In genomic region chr12:100399095-100399494, GRCh38 we compare ENCODE assay signal across 21 cellular contexts. TPM values are rescaled to one million over a fixed set of nuclear protein-coding genes. Genes with fewer than 3 reads are reported as not detected.
DNase-seq lines count a peak whose midpoint lies in the region; ATAC-seq and TF ChIP-seq lines count a peak whose summit lies in the region.
"Had no signal": no experiment of that assay in that cellular context is flagged by ENCODE, and none has a peak within 500 bp of the region (broad histone marks: within the 10 kb centered on the region; RNA-seq: fewer than 3 reads in every experiment).

No MANE protein-coding gene starts in this region.

- H3K4me1 ChIP-seq in Peyer's patch: peaks cover 0 to 34% (median 0%) of the 10 kb centered on the region in 4 donors
- no peaks in the 10 kb centered on the region for H3K4me1 ChIP-seq in adrenal gland (replicated peaks in 1 of 2)

- H3K4me3 ChIP-seq in Peyer's patch: no peak overlapping the region
- no peak overlapping the region for H3K4me3 ChIP-seq in adrenal gland

- intact Hi-C loops in adrenal gland (cut with DNase I): loop anchor here (5.0 to 10.0 kb wide), 2 partner anchors 153 to 156 kb away; no protein-coding TSS in a partner anchor

- peak overlapping the region in 3 of 4 donors; percentile 51 to 75 (median 70) for H3K27ac ChIP-seq in Peyer's patch
- no peak overlapping the region for H3K27ac ChIP-seq in adrenal gland

- no peaks in the 10 kb centered on the region for H3K36me3 Mint-ChIP-seq in glutamatergic neuron (ENCODE audit: unreplicated experiment)

- H3K27me3 ChIP-seq in Peyer's patch (no peaks in the 10 kb centered on the region), adrenal gland (no peaks in the 10 kb centered on the region)

- H3K4me3 Mint-ChIP-seq in glutamatergic neuron (ENCODE audit: unreplicated experiment): peak overlapping the region; percentile 31

- no peaks in the 10 kb centered on the region for H3K36me3 ChIP-seq in Peyer's patch
- no peaks in the 10 kb centered on the region for H3K36me3 ChIP-seq in adrenal gland (replicated peaks in 1 of 2)

- H3K9me3 ChIP-seq in Peyer's patch (no peaks in the 10 kb centered on the region), adrenal gland (replicated peaks in 1 of 3) (no peaks in the 10 kb centered on the region)

- peaks cover 8% of the 10 kb centered on the region for H3K4me1 Mint-ChIP-seq in glutamatergic neuron (ENCODE audit: low read depth, unreplicated experiment)

- peaks cover 3% of the 10 kb centered on the region for H3K27me3 Mint-ChIP-seq in glutamatergic neuron (ENCODE audit: unreplicated experiment)

- DNase-seq in NCI-H748 (lab: John Stamatoyannopoulos, UW; ENCODE audit: unreplicated experiment) (peak; percentile 3), NCI-H748 treated with DMSO at 0.1 percent for 48 hours (lab: John Stamatoyannopoulos, UW) (no peak), Peyer's patch (no peak), glutamatergic neuron (peak; percentile 70), adrenal gland (no peak)
- no peak for DNase-seq in activated CD4-positive, alpha-beta T cell treated with anti-CD3 and anti-CD28 coated beads, Interleukin-2, amount 50 U/mL, for 4 hours
- DNase-seq: C1 segment of cervical spinal cord, GF-D8, H7, IMR-90, Kasumi-1, MM.1S, NCI-H1105, NCI-H187 treated with DMSO at 0.1 percent for 48 hours, NCI-H524 treated with DMSO at 0.1 percent for 48 hours, OCI-M1, RPMI8226, SIG-M5 had no signal

- WGBS in adrenal gland, 4 donors: 83 to 98% (median 87%) methylated on average over 2 of the region's 2 CpGs

- ATAC-seq in GM21528 (IDR thresholded peaks at IDR 0.05; ENCODE audit: low FRiP score, unreplicated experiment): no peak

- TF ChIP-seq POLR2A in Peyer's patch (IDR thresholded peaks at IDR 0.05) (no peak), adrenal gland (IDR thresholded peaks at IDR 0.05) (no peak)

- peaks cover 4% of the 10 kb centered on the region for H3K9me3 Mint-ChIP-seq in glutamatergic neuron (ENCODE audit: unreplicated experiment)

- H3K27ac Mint-ChIP-seq in glutamatergic neuron (ENCODE audit: unreplicated experiment): peak overlapping the region; percentile 68

- TF ChIP-seq CTCF in Peyer's patch (IDR thresholded peaks at IDR 0.05) (no peak), glutamatergic neuron (IDR thresholded peaks at IDR 0.05; ENCODE audit: partially characterized antibody, unreplicated experiment) (no peak), adrenal gland (IDR thresholded peaks at IDR 0.05) (no peak)

RNA-seq across cellular contexts. Expression of gene SLC17A8, which starts 42.2 kb away (rescaled TPM):
- 100 to 1,000 TPM in 1 of 4 donors, 10 to 100 TPM in 2, not detected in 1; 61.9 to 212 (median 83.1) TPM for total RNA-seq in Peyer's patch
- 0.25 TPM for total RNA-seq in glutamatergic neuron (ENCODE audit: unreplicated experiment)
- under 1 TPM in 6 of 8 donors, not detected in 2; 0.11 to 0.85 (median 0.41) TPM for total RNA-seq in adrenal gland
- polyA plus RNA-seq in adrenal gland: under 1 TPM in 1 of 3 donors, not detected in 2; 0.09 TPM
- total RNA-seq: Daoy, H7, HT-29, IMR-90 had no signal
- polyA plus RNA-seq: IMR-90 had no signal

Comparison
In these comparisons a context has a peak if more than half of its experiments do, and no peak if none do; other contexts are left out.
1. DNase-seq: peak in NCI-H748 (single experiment) and glutamatergic neuron (single experiment); none in NCI-H748 treated with DMSO at 0.1 percent for 48 hours (single experiment), Peyer's patch (0 of 3), adrenal gland (0 of 7) and activated CD4-positive, alpha-beta T cell treated with anti-CD3 and anti-CD28 coated beads, Interleukin-2, amount 50 U/mL, for 4 hours (0 of 2).
2. H3K27ac ChIP-seq: peak in Peyer's patch (3 of 4); none in adrenal gland (0 of 5).